15 cellular contexts compared by ENCODE assay signal in genomic region chr17:16251043-16251442, GRCh38.
"Had no signal": no experiment of that assay in that cellular context is flagged by ENCODE, and none has a peak within 500 bp of the region (broad histone marks: within the 10 kb centered on the region; RNA-seq: fewer than 3 reads in every experiment).

No MANE protein-coding gene starts in this region.

- H3K4me3 Mint-ChIP-seq: memory B cell; nephron; T-helper 2 cell treated with Interferon-gamma antibody and Interleukin-4, amounts not matched to agents 5 μg/mL and 100 μg/mL, for 36 hours had no signal

- H3K9me3 Mint-ChIP-seq: memory B cell; nephron; T-helper 2 cell treated with Interferon-gamma antibody and Interleukin-4, amounts not matched to agents 5 μg/mL and 100 μg/mL, for 36 hours had no signal

- H3K4me3 ChIP-seq: esophagus squamous epithelium, heart left ventricle, left ventricle myocardium inferior, SJCRH30, tibial artery, vagina had no signal

- H3K27me3 Mint-ChIP-seq: memory B cell had no signal

- H3K4me1 Mint-ChIP-seq: memory B cell had no signal

- H3K9me3 ChIP-seq: esophagus squamous epithelium, heart left ventricle, left ventricle myocardium inferior, SJCRH30, tibial artery, vagina had no signal

- H3K27me3 ChIP-seq: esophagus squamous epithelium, heart left ventricle, SJCRH30, tibial artery, vagina had no signal

- H3K36me3 ChIP-seq: heart left ventricle, left ventricle myocardium inferior, tibial artery, vagina had no signal

- H3K4me1 ChIP-seq: SJCRH30 had no signal

- DNase-seq: activated CD4-positive, alpha-beta T cell treated with anti-CD3 and anti-CD28 coated beads for 1 hour; activated naive CD4-positive, alpha-beta T cell; esophagus squamous epithelium; heart left ventricle; kidney; left ventricle myocardium inferior; occipital lobe; SJCRH30; stimulated activated CD4-positive, alpha-beta T cell treated with anti-CD3 and anti-CD28 coated beads, Interleukin-2, amount 100 ng/mL, for 48 hours; SW 1271; tibial artery had no signal

- H3K27ac Mint-ChIP-seq: memory B cell; T-helper 2 cell treated with Interferon-gamma antibody and Interleukin-4, amounts not matched to agents 5 μg/mL and 100 μg/mL, for 36 hours had no signal

- H3K27ac ChIP-seq: esophagus squamous epithelium, heart left ventricle, left ventricle myocardium inferior, SJCRH30, tibial artery, vagina had no signal
